Comparison of ENCODE assay signal across 1 cellular context in genomic region chr12:40583743-40584142, GRCh38.
TF ChIP-seq lines count a peak whose summit lies in the region.

No MANE protein-coding gene starts in this region.

TF ChIP-seq in GM12878, 131 proteins besides CTCF, POLR2A, EP300 and RAD21 (continued from another document):
- TF ChIP-seq JUNB (IDR thresholded peaks at IDR 0.05) (no peak), MTA3 (IDR thresholded peaks at IDR 0.05; ENCODE audit: borderline replicate concordance, low read length) (no peak), GATAD2B (conservative IDR thresholded peaks at IDR 0.05; ENCODE audit: low read depth) (no peak), SREBF1 (IDR thresholded peaks at IDR 0.05; ENCODE audit: low read length) (no peak)
